Comparison of ENCODE assay signal across 20 cellular contexts in the genomic region with DNA sequence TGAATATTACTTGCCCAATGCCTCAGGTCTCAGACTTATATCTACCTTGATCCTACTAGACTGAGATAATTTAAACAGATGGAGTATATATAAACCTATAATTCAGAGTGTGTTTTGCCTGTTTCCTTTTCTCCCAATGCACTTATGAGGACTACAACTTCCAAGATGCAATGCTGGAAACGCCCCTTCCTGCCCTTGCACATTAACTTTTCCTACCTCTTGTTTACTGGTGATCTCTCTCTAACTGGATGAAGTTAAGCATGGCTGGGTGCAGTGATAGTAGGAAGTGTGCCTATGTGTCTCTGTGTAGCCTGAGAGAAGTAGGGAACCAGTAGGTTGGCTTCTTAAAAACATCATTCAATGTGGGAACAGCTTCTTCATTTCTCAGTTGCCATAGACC.
A peak's percentile ranks its signal among the peaks of the same experiment; 100 is the strongest.
DNase-seq lines count a peak whose midpoint lies in the region; ATAC-seq lines count a peak whose summit lies in the region.
"Had no signal": no experiment of that assay in that cellular context is flagged by ENCODE, and none has a peak within 500 bp of the region (broad histone marks: within the 10 kb centered on the region; RNA-seq: fewer than 3 reads in every experiment).

No MANE protein-coding gene starts in this region.

- peak; percentile 4 for DNase-seq in CMK (ENCODE audit: low read depth)
- peak; percentile 5 for DNase-seq in H7
- DNase-seq in NCI-H510A treated with DMSO at 0.1 percent for 48 hours (lab: John Stamatoyannopoulos, UW) = peak; percentile 35
- DNase-seq in iPS DF 4.7 (ENCODE audit: extremely low read depth, low spot score) = peak; percentile 28
- DNase-seq in GM19238 (ENCODE audit: insufficient read length, low spot score) = no peak
- DNase-seq in SKM-1 treated with dmso at 0.1 percent for 144 hours (lab: John Stamatoyannopoulos, UW; ENCODE audit: unreplicated experiment) = no peak
- DNase-seq in NCI-H1694 (lab: John Stamatoyannopoulos, UW) = no peak
- DNase-seq: activated B cell treated with CpG ODN at 0.5 μM for 24 hours; activated CD8-positive, alpha-beta T cell treated with anti-CD3 and anti-CD28 coated beads for 36 hours; activated T-cell treated with anti-CD3 and anti-CD28 coated beads, Interleukin-2, amount 50 U/mL, for 24 hours; COR-L47; effector memory CD8-positive, alpha-beta T cell; head of caudate nucleus; natural killer cell; NCI-H146; NCI-H226; posterior cingulate gyrus; uterus had no signal

- ATAC-seq in GM21526 (IDR thresholded peaks at IDR 0.05; ENCODE audit: low FRiP score, unreplicated experiment) = no peak
- ATAC-seq: activated CD8-positive, alpha-beta T cell treated with anti-CD3 and anti-CD28 coated beads for 36 hours; effector memory CD8-positive, alpha-beta T cell; natural killer cell; Right ventricle myocardium inferior had no signal

- no peaks in the 10 kb centered on the region for H3K36me3 ChIP-seq in H7 (replicated peaks; ENCODE audit: control insufficient read depth, insufficient read depth, low read length)
- H3K36me3 ChIP-seq: uterus had no signal

- H3K27me3 ChIP-seq in H7 (ENCODE audit: control insufficient read depth, insufficient read depth, low read length) = no peaks in the 10 kb centered on the region
- H3K27me3 ChIP-seq: uterus had no signal

- H3K4me3 ChIP-seq in H7 (ENCODE audit: insufficient read depth, low read depth, low read length) = no peak overlapping the region
- H3K4me3 ChIP-seq: uterus had no signal

Comparison
In these comparisons a context has a peak if more than half of its experiments do, and no peak if none do; other contexts are left out.
1. DNase-seq: peak in CMK (single experiment), H7 (single experiment), NCI-H510A treated with DMSO at 0.1 percent for 48 hours (single experiment) and iPS DF 4.7 (single experiment); none in GM19238 (single experiment), SKM-1 treated with dmso at 0.1 percent for 144 hours (single experiment) and NCI-H1694 (single experiment).